In the genomic region with DNA sequence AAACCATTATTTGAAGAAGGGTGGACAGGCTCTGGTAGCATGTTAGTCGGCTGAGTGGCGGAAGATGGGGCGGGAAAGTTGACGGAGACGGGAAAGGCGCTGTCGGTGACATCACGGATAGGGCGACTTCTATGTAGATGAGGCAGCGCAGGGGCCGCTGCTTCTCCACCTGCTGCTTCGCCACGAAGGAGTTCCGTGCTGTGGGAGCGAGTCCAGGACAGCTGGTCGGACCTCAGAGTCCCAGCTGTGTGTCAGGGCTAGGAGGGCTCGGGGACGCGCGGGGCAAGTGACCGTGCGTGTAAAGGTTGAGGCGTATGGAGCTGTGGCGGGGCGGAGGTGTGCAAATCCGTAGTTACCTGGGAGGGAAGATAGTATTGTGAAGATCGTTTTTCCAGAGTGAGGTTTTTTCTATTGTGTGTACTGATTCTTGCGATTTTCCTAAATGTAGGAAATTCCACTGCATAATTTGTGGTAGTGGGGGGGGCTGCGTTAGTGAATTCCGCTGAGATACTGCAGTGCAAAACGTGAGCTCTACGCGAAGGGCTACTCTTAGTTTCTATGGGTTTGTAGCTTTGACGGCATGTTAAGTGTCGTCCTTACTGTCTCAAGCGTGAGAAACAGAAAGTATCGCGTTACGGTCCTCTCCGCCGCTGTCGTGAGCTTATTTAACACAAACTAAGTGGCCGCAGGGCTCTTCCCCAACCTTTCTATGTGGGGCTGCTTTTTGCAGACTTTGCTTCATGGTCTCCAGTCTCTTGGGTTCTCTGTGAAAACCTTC, we compare ENCODE assay signal across 1 cellular context.
TF ChIP-seq lines count a peak whose summit lies in the region.

No MANE protein-coding gene starts in this region.

TF ChIP-seq in K562, 482 proteins besides CTCF, POLR2A, EP300 and RAD21 (continued from another document and continues in another):
- TF ChIP-seq RBFOX2 (IDR thresholded peaks at IDR 0.05; ENCODE audit: low read depth, low read length) (peak; percentile 90), FOXA3 (CRISPR knock-in tag; conservative IDR thresholded peaks at IDR 0.05 in 1 of 2, IDR thresholded peaks at IDR 0.05 in 1 of 2) (peak in 1 of 2 experiments; percentile 67; a peak in 2 of 4 replicates), WHSC1 (IDR thresholded peaks at IDR 0.05; ENCODE audit: low read length) (no peak), THAP12 (CRISPR knock-in tag; IDR thresholded peaks at IDR 0.05) (peak; percentile 98), HCFC1 (IDR thresholded peaks at IDR 0.05; ENCODE audit: low read depth, low read length) (peak; percentile 50), LARP7 (IDR thresholded peaks at IDR 0.05) (no peak), STAT5A (IDR thresholded peaks at IDR 0.05; ENCODE audit: borderline replicate concordance, low read length) (peak; percentile 70; the same call in 1 of the 2 replicates), ZC3H8 (IDR thresholded peaks at IDR 0.05) (peak; percentile 97), CCNT2 (IDR thresholded peaks at IDR 0.05; ENCODE audit: borderline replicate concordance, extremely low read depth, insufficient read length, low read depth, low read length) (peak; percentile 58), ZNF449 (CRISPR knock-in tag; IDR thresholded peaks at IDR 0.05) (peak; percentile 6; the same call in 1 of the 2 replicates), HNRNPL (IDR thresholded peaks at IDR 0.05; ENCODE audit: low read depth, low read length) (0 out of 2 replicates have a peak, but pooled peaks have one; percentile 58), NFE2 (IDR thresholded peaks at IDR 0.05; ENCODE audit: low read depth) (no peak), ZNF445 (CRISPR knock-in tag; IDR thresholded peaks at IDR 0.05; ENCODE audit: low read depth) (peak; percentile 98), KDM5B (IDR thresholded peaks at IDR 0.05; ENCODE audit: insufficient replicate concordance, low read depth, low read length) (peak; percentile 97), REST (CRISPR knock-in tag; IDR thresholded peaks at IDR 0.05; ENCODE audit: low read depth) (0 out of 2 replicates have a peak, but pooled peaks have one; percentile 78), ZNF3 (CRISPR knock-in tag; IDR thresholded peaks at IDR 0.05) (peak; percentile 93), NONO (IDR thresholded peaks at IDR 0.05; ENCODE audit: low read depth in 2 of 2, low read length in 1 of 2) (peak; percentile 82 to 95), NR1H2 (CRISPR knock-in tag; IDR thresholded peaks at IDR 0.05) (no peak), ATF4 (CRISPR knock-in tag; IDR thresholded peaks at IDR 0.05) (peak; percentile 95), ZNF316 (IDR thresholded peaks at IDR 0.05) (peak; percentile 94), ZNF717 (CRISPR knock-in tag; IDR thresholded peaks at IDR 0.05) (peak; percentile 99), TEAD1 (CRISPR knock-in tag; IDR thresholded peaks at IDR 0.05) (peak in 1 of 2 experiments; percentile 97; a peak in 2 of 4 replicates), ZBTB1 (CRISPR knock-in tag; IDR thresholded peaks at IDR 0.05; ENCODE audit: borderline replicate concordance, low read depth) (no peak), GATAD2A (IDR thresholded peaks at IDR 0.05) (no peak), OTX1 (CRISPR knock-in tag; IDR thresholded peaks at IDR 0.05) (peak; percentile 100), MTA3 (IDR thresholded peaks at IDR 0.05; ENCODE audit: borderline replicate concordance) (peak; percentile 89), NR2C2 (CRISPR knock-in tag; IDR thresholded peaks at IDR 0.05) (0 out of 2 replicates have a peak, but pooled peaks have one; percentile 54), NR2C2 (tag; IDR thresholded peaks at IDR 0.05) (0 out of 2 replicates have a peak, but pooled peaks have one; percentile 23), SNAPC5 (CRISPR knock-in tag; IDR thresholded peaks at IDR 0.05) (peak; percentile 92), THRAP3 (IDR thresholded peaks at IDR 0.05; ENCODE audit: borderline replicate concordance) (no peak; the same call in 1 of the 2 replicates), IFI16 (CRISPR knock-in tag; IDR thresholded peaks at IDR 0.05) (no peak), MBD1 (CRISPR knock-in tag; IDR thresholded peaks at IDR 0.05) (no peak), EP400 (IDR thresholded peaks at IDR 0.05) (0 out of 2 replicates have a peak, but pooled peaks have one; percentile 38), ZNF584 (CRISPR knock-in tag; IDR thresholded peaks at IDR 0.05; ENCODE audit: low read depth) (no peak), CGGBP1 (CRISPR knock-in tag; IDR thresholded peaks at IDR 0.05) (peak; percentile 99)
- TF ChIP-seq, protein P1, sequence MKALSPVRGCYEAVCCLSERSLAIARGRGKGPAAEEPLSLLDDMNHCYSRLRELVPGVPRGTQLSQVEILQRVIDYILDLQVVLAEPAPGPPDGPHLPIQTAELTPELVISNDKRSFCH (CRISPR knock-in tag; IDR thresholded peaks at IDR 0.05) = no peak
- TF ChIP-seq, protein P1 (tag; IDR thresholded peaks at IDR 0.05) = no peak
- TF ChIP-seq, protein P2, sequence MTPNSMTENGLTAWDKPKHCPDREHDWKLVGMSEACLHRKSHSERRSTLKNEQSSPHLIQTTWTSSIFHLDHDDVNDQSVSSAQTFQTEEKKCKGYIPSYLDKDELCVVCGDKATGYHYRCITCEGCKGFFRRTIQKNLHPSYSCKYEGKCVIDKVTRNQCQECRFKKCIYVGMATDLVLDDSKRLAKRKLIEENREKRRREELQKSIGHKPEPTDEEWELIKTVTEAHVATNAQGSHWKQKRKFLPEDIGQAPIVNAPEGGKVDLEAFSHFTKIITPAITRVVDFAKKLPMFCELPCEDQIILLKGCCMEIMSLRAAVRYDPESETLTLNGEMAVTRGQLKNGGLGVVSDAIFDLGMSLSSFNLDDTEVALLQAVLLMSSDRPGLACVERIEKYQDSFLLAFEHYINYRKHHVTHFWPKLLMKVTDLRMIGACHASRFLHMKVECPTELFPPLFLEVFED (CRISPR knock-in tag; conservative IDR thresholded peaks at IDR 0.05) = peak; percentile 100
- TF ChIP-seq, protein P3, sequence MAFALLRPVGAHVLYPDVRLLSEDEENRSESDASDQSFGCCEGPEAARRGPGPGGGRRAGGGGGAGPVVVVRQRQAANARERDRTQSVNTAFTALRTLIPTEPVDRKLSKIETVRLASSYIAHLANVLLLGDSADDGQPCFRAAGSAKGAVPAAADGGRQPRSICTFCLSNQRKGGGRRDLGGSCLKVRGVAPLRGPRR (CRISPR knock-in tag; IDR thresholded peaks at IDR 0.05) = no peak
- TF ChIP-seq, protein P4, sequence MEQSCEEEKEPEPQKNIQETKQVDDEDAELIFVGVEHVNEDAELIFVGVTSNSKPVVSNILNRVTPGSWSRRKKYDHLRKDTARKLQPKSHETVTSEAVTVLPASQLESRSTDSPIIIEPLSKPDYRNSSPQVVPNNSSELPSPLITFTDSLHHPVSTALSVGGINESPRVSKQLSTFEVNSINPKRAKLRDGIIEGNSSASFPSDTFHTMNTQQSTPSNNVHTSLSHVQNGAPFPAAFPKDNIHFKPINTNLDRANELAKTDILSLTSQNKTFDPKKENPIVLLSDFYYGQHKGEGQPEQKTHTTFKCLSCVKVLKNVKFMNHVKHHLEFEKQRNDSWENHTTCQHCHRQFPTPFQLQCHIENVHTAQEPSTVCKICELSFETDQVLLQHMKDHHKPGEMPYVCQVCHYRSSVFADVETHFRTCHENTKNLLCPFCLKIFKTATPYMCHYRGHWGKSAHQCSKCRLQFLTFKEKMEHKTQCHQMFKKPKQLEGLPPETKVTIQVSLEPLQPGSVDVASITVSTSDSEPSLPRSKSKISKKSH (CRISPR knock-in tag; IDR thresholded peaks at IDR 0.05) = peak; percentile 94
- TF ChIP-seq, protein P5, sequence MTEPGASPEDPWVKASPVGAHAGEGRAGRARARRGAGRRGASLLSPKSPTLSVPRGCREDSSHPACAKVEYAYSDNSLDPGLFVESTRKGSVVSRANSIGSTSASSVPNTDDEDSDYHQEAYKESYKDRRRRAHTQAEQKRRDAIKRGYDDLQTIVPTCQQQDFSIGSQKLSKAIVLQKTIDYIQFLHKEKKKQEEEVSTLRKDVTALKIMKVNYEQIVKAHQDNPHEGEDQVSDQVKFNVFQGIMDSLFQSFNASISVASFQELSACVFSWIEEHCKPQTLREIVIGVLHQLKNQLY (CRISPR knock-in tag; conservative IDR thresholded peaks at IDR 0.05) = peak in 1 of 2 experiments; percentile 98; a peak in 2 of 4 replicates
